16 cellular contexts compared by ENCODE assay signal in the genomic region with DNA sequence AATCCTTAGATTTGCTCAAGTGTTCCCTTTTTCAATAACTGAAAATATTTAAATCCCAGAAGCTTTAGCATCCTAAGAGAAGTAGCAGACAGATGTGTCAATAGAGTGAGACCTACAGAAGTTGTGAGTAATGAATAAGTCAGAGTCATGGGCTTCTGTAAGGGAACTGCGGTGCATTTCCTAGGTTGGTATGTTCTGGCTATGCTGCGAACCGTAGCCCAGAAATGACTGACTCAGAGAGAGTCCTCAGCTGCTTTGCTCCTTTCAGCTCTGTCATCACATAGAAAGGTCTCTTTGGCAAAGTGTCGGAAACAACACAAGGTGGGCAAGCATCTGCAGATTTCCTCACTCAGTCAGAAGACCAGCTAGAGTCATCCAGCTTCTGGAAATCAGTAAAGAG.
DNase-seq lines count a peak whose midpoint lies in the region; ATAC-seq and TF ChIP-seq lines count a peak whose summit lies in the region.
"Had no signal": no experiment of that assay in that cellular context is flagged by ENCODE, and none has a peak within 500 bp of the region (broad histone marks: within the 10 kb centered on the region; RNA-seq: fewer than 3 reads in every experiment).

No MANE protein-coding gene starts in this region.

- H3K27me3 ChIP-seq in osteoblast (ENCODE audit: insufficient read depth, low read length) (no peaks in the 10 kb centered on the region), WERI-Rb-1 (ENCODE audit: insufficient read depth, low read depth, severe bottlenecking) (no peaks in the 10 kb centered on the region)
- H3K27me3 ChIP-seq: right atrium auricular region had no signal

- no peaks in the 10 kb centered on the region for H3K79me2 ChIP-seq in osteoblast (ENCODE audit: insufficient read depth, low read length)

- no peaks in the 10 kb centered on the region for H3K9me3 ChIP-seq in osteoblast (ENCODE audit: low read depth, low read length)
- H3K9me3 ChIP-seq in WERI-Rb-1 (ENCODE audit: severe bottlenecking): no peaks in the 10 kb centered on the region
- H3K9me3 ChIP-seq: right atrium auricular region had no signal

- ATAC-seq in omental fat pad (ENCODE audit: low FRiP score): no peak

- no peak overlapping the region for H2AFZ ChIP-seq in osteoblast (ENCODE audit: low read length)

- no peak overlapping the region for H3K4me3 ChIP-seq in epithelial cell of esophagus (ENCODE audit: low read length)
- no peak overlapping the region for H3K4me3 ChIP-seq in osteoblast (ENCODE audit: insufficient read depth, low read length)
- H3K4me3 ChIP-seq in WERI-Rb-1 (ENCODE audit: low read depth, low read length): no peak overlapping the region
- H3K4me3 ChIP-seq: right atrium auricular region had no signal

- H4K20me1 ChIP-seq in osteoblast (ENCODE audit: insufficient read depth, low read length): no peaks in the 10 kb centered on the region

- H3K36me3 ChIP-seq in osteoblast (ENCODE audit: insufficient read depth, low read length) (no peaks in the 10 kb centered on the region), WERI-Rb-1 (no peaks in the 10 kb centered on the region)
- H3K36me3 ChIP-seq: right atrium auricular region had no signal

- H3K4me1 ChIP-seq in osteoblast (ENCODE audit: insufficient read depth, low read length): peaks cover 18% of the 10 kb centered on the region
- H3K4me1 ChIP-seq: right atrium auricular region had no signal

- peak overlapping the region; percentile 19 for H3K4me2 ChIP-seq in osteoblast (ENCODE audit: insufficient read depth, low read length)

- H3K27ac ChIP-seq in osteoblast (ENCODE audit: low read depth, low read length) (peak overlapping the region; percentile 83), WERI-Rb-1 (no peak overlapping the region)
- H3K27ac ChIP-seq: right atrium auricular region had no signal

- no peak for TF ChIP-seq CTCF in epithelial cell of esophagus (IDR thresholded peaks at IDR 0.05; ENCODE audit: insufficient read depth, low read depth, low read length, missing control alignments)
- no peak for TF ChIP-seq CTCF in osteoblast (IDR thresholded peaks at IDR 0.05; ENCODE audit: extremely low read depth, low read depth, low read length)
- TF ChIP-seq CTCF in WERI-Rb-1 (IDR thresholded peaks at IDR 0.05; ENCODE audit: low read depth, low read length): no peak
- TF ChIP-seq CTCF in omental fat pad (IDR thresholded peaks at IDR 0.05): no peak

- DNase-seq in EL: peak; percentile 86
- DNase-seq in RPMI7951 (ENCODE audit: low read depth): peak; percentile 3
- DNase-seq in epithelial cell of esophagus (ENCODE audit: low read depth): peak; percentile 80
- DNase-seq in osteoblast (ENCODE audit: insufficient read length, low spot score, missing footprints): peak; percentile 87
- DNase-seq in WERI-Rb-1: no peak
- DNase-seq in NCI-H187 treated with DMSO at 0.1 percent for 48 hours (lab: John Stamatoyannopoulos, UW): no peak
- DNase-seq in omental fat pad (ENCODE audit: low spot score): no peak
- DNase-seq in DMS53 treated with DMSO at 0.1 percent for 48 hours (lab: John Stamatoyannopoulos, UW; ENCODE audit: unreplicated experiment): no peak
- DNase-seq: activated naive CD4-positive, alpha-beta T cell treated with Interleukin-2 at 50 U/mL for 16 hours; COR-L47; Kasumi-1; kidney; NCI-H2081 treated with DMSO at 0.1 percent for 48 hours; SIG-M5; substantia nigra had no signal

Comparison
In these comparisons a context has a peak if more than half of its experiments do, and no peak if none do; other contexts are left out.
1. DNase-seq: peak in EL (single experiment), RPMI7951 (single experiment), epithelial cell of esophagus (single experiment) and osteoblast (single experiment); none in WERI-Rb-1 (single experiment), NCI-H187 treated with DMSO at 0.1 percent for 48 hours (single experiment), omental fat pad (single experiment) and DMS53 treated with DMSO at 0.1 percent for 48 hours (single experiment).